In the genomic region with DNA sequence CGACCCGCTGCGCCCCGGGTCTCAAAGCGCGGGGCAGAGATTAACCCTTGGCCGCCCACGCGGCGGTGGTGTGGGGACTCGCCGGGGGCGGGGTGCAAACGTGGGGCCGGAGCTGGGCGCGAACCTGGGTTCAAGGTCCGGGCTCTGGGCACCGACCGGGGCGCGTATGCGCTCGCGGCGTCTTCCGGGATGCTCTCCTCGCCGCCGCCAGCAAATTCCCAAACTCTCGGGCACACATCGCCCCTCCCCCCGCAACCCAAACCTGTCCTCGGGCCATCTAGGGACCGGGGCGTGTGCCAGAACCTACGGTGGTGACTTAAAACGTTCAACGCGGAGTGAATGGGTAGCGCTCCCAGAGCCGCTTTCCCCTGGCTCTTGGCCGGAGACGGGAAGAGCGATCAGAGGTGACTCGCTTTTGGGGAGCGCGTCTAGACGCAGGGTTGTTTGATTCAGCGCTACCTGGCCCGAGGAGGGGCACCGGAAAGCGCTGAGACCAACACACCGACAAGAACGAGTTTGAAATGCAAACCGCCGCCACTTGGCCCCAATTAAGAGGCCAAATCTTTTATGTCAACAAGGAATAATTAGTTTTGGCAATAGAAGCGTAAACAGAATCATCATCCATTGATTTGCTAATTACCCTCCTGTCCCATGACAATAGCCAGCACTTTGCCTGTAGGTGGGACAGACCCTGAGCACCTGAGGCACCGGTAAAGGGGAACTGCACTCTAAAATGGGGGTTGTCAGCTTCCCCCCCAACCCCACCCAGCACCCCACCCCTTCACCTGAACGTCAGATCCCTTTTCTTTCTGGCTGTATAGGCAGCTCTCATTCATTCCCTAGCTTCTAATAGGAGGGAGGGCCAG, we compare ENCODE assay signal across 1 cellular context.
A peak's percentile ranks its signal among the peaks of the same experiment; 100 is the strongest.
TF ChIP-seq lines count a peak whose summit lies in the region.

No MANE protein-coding gene starts in this region.

TF ChIP-seq in HEK293, 187 proteins besides CTCF, POLR2A, EP300 and RAD21 (continued from another document):
- TF ChIP-seq PRDM4 (tag by site-specific recombination; IDR thresholded peaks at IDR 0.05) (peak; percentile 72), HOXD13 (CRISPR knock-in tag; IDR thresholded peaks at IDR 0.05; ENCODE audit: borderline replicate concordance) (no peak), BCL11A (tag by site-specific recombination; IDR thresholded peaks at IDR 0.05; ENCODE audit: low read depth) (peak; percentile 35; the same call in 1 of the 2 replicates), ZNF561 (tag by site-specific recombination; IDR thresholded peaks at IDR 0.05; ENCODE audit: borderline replicate concordance) (peak; percentile 28; the same call in 1 of the 2 replicates), ZNF416 (tag by site-specific recombination; IDR thresholded peaks at IDR 0.05) (no peak), ZNF146 (tag by site-specific recombination; IDR thresholded peaks at IDR 0.05) (no peak), ZNF654 (tag by site-specific recombination; IDR thresholded peaks at IDR 0.05; ENCODE audit: low read depth) (no peak), ZNF791 (tag by site-specific recombination; IDR thresholded peaks at IDR 0.05) (no peak), ZNF404 (tag by site-specific recombination; IDR thresholded peaks at IDR 0.05) (no peak), GFI1B (tag by site-specific recombination; IDR thresholded peaks at IDR 0.05) (no peak), ZIC2 (tag by site-specific recombination; IDR thresholded peaks at IDR 0.05) (peak; percentile 35; the same call in 1 of the 2 replicates), SCRT1 (tag by site-specific recombination; IDR thresholded peaks at IDR 0.05; ENCODE audit: borderline replicate concordance) (no peak), ZNF174 (tag by site-specific recombination; IDR thresholded peaks at IDR 0.05) (no peak), ZBTB7A (tag by site-specific recombination; IDR thresholded peaks at IDR 0.05; ENCODE audit: low read depth) (no peak; the same call in 1 of the 2 replicates), ZNF701 (tag by site-specific recombination; IDR thresholded peaks at IDR 0.05) (no peak), ZNF76 (tag by site-specific recombination; IDR thresholded peaks at IDR 0.05; ENCODE audit: borderline replicate concordance, low read depth) (peak; percentile 40; the same call in 1 of the 2 replicates), SALL2 (tag by site-specific recombination; IDR thresholded peaks at IDR 0.05; ENCODE audit: borderline replicate concordance) (no peak), EGR2 (tag by site-specific recombination; IDR thresholded peaks at IDR 0.05; ENCODE audit: low read depth) (peak; percentile 41; the same call in 1 of the 2 replicates), ZNF560 (tag by site-specific recombination; IDR thresholded peaks at IDR 0.05; ENCODE audit: borderline replicate concordance) (no peak), HOXC10 (CRISPR knock-in tag; IDR thresholded peaks at IDR 0.05) (no peak), ZNF16 (tag by site-specific recombination; IDR thresholded peaks at IDR 0.05; ENCODE audit: low read depth) (no peak), ZNF639 (tag by site-specific recombination; IDR thresholded peaks at IDR 0.05) (peak; percentile 33; the same call in 1 of the 2 replicates), ZNF433 (tag by site-specific recombination; IDR thresholded peaks at IDR 0.05; ENCODE audit: low read depth) (no peak), OSR2 (tag by site-specific recombination; IDR thresholded peaks at IDR 0.05) (peak; percentile 63; the same call in 1 of the 2 replicates), FEZF1 (tag by site-specific recombination; IDR thresholded peaks at IDR 0.05) (peak; percentile 53), GLI4 (tag by site-specific recombination; IDR thresholded peaks at IDR 0.05) (no peak), ZNF366 (tag by site-specific recombination; conservative IDR thresholded peaks at IDR 0.05) (peak; percentile 69), ZNF132 (tag by site-specific recombination; IDR thresholded peaks at IDR 0.05; ENCODE audit: borderline replicate concordance) (no peak), ZNF311 (tag by site-specific recombination; IDR thresholded peaks at IDR 0.05; ENCODE audit: borderline replicate concordance) (no peak), ZNF133 (tag by site-specific recombination; IDR thresholded peaks at IDR 0.05) (no peak), ZNF768 (tag by site-specific recombination; IDR thresholded peaks at IDR 0.05) (no peak), PRDM1 (tag by site-specific recombination; IDR thresholded peaks at IDR 0.05) (peak; percentile 64), ZBTB49 (tag by site-specific recombination; IDR thresholded peaks at IDR 0.05; ENCODE audit: low read depth) (no peak)
- TF ChIP-seq, protein P1, sequence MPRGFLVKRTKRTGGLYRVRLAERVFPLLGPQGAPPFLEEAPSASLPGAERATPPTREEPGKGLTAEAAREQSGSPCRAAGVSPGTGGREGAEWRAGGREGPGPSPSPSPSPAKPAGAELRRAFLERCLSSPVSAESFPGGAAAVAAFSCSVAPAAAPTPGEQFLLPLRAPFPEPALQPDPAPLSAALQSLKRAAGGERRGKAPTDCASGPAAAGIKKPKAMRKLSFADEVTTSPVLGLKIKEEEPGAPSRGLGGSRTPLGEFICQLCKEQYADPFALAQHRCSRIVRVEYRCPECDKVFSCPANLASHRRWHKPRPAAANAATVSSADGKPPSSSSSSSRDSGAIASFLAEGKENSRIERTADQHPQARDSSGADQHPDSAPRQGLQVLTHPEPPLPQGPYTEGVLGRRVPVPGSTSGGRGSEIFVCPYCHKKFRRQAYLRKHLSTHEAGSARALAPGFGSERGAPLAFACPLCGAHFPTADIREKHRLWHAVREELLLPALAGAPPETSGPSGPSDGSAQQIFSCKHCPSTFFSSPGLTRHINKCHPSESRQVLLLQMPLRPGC (tag by site-specific recombination; IDR thresholded peaks at IDR 0.05) = no peak
- TF ChIP-seq, protein P2, sequence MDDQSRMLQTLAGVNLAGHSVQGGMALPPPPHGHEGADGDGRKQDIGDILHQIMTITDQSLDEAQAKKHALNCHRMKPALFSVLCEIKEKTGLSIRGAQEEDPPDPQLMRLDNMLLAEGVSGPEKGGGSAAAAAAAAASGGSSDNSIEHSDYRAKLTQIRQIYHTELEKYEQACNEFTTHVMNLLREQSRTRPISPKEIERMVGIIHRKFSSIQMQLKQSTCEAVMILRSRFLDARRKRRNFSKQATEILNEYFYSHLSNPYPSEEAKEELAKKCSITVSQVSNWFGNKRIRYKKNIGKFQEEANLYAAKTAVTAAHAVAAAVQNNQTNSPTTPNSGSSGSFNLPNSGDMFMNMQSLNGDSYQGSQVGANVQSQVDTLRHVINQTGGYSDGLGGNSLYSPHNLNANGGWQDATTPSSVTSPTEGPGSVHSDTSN (CRISPR knock-in tag; IDR thresholded peaks at IDR 0.05) = no peak
